19 cellular contexts compared by ENCODE assay signal in genomic region chr6:47416396-47417345, GRCh38.
DNase-seq lines count a peak whose midpoint lies in the region; ATAC-seq and TF ChIP-seq lines count a peak whose summit lies in the region.
"Had no signal": no experiment of that assay in that cellular context is flagged by ENCODE, and none has a peak within 500 bp of the region (broad histone marks: within the 10 kb centered on the region; RNA-seq: fewer than 3 reads in every experiment).

No MANE protein-coding gene starts in this region.

- no peak for TF ChIP-seq EP300 in gastroesophageal sphincter (IDR thresholded peaks at IDR 0.05)

- CTCF ChIA-PET in activated CD4-positive, alpha-beta T cell treated with anti-CD3 and anti-CD28 coated beads for 36 hours (lab: Charles Lee): interaction anchor here (0.7 to 2.1 kb wide), 4 partner anchors 12 to 364 kb away, joined by 3 to 8 read pairs (median 4); no protein-coding TSS in a partner anchor
- CTCF ChIA-PET in Calu3 (lab: Charles Lee): interaction anchor here (2.3 kb wide), 1 partner anchor 61 kb away, joined by 14 read pairs; the partner anchor contains the start of gene CD2AP

- no peaks in the 10 kb centered on the region for H3K9me3 Mint-ChIP-seq in activated CD4-positive, alpha-beta T cell treated with anti-CD3 and anti-CD28 coated beads for 36 hours (ENCODE audit: low read depth)
- H3K9me3 Mint-ChIP-seq in activated naive CD8-positive, alpha-beta T cell (ENCODE audit: low read depth): no peaks in the 10 kb centered on the region
- no peaks in the 10 kb centered on the region for H3K9me3 Mint-ChIP-seq in activated naive CD8-positive, alpha-beta T cell treated with anti-CD3 and anti-CD28 coated beads, Interleukin-2, amount 50 U/mL, for 24 hours
- H3K9me3 Mint-ChIP-seq in Calu3 (ENCODE audit: low read depth, unreplicated experiment): peaks cover 3% of the 10 kb centered on the region
- H3K9me3 Mint-ChIP-seq: CD4-positive, alpha-beta memory T cell had no signal

- 93 to 97% methylated on average over 4 of the region's 4 CpGs for WGBS in gastroesophageal sphincter (ENCODE audit: low coverage in 1 of 2), 2 donors

- no peak overlapping the region for H3K4me3 ChIP-seq in gastroesophageal sphincter
- H3K4me3 ChIP-seq: A549, GM12878, GM23248, HAP-1 had no signal

- H3K36me3 ChIP-seq in gastroesophageal sphincter: no peaks in the 10 kb centered on the region
- H3K36me3 ChIP-seq: HAP-1 had no signal

- H3K4me1 Mint-ChIP-seq in activated CD4-positive, alpha-beta T cell treated with anti-CD3 and anti-CD28 coated beads for 36 hours: peaks cover 14% of the 10 kb centered on the region
- peaks cover 16% of the 10 kb centered on the region for H3K4me1 Mint-ChIP-seq in activated naive CD8-positive, alpha-beta T cell (ENCODE audit: low read depth)
- peaks cover 18% of the 10 kb centered on the region for H3K4me1 Mint-ChIP-seq in activated naive CD8-positive, alpha-beta T cell treated with anti-CD3 and anti-CD28 coated beads, Interleukin-2, amount 50 U/mL, for 24 hours
- H3K4me1 Mint-ChIP-seq in Calu3 (ENCODE audit: low read depth, unreplicated experiment): peaks cover 66% of the 10 kb centered on the region

- H3K9me3 ChIP-seq in gastroesophageal sphincter: no peaks in the 10 kb centered on the region
- H3K9me3 ChIP-seq: A549, HAP-1 had no signal

- intact Hi-C loops in activated CD4-positive, alpha-beta T cell treated with anti-CD3 and anti-CD28 coated beads for 36 hours (cut with DNase I, micrococcal nuclease): no loop called here
- intact Hi-C loops in Calu3 (cut with micrococcal nuclease; ENCODE audit: unreplicated experiment): no loop called here

- no peaks in the 10 kb centered on the region for H3K27me3 Mint-ChIP-seq in activated CD4-positive, alpha-beta T cell treated with anti-CD3 and anti-CD28 coated beads for 36 hours
- no peaks in the 10 kb centered on the region for H3K27me3 Mint-ChIP-seq in activated naive CD8-positive, alpha-beta T cell
- H3K27me3 Mint-ChIP-seq in activated naive CD8-positive, alpha-beta T cell treated with anti-CD3 and anti-CD28 coated beads, Interleukin-2, amount 50 U/mL, for 24 hours: no peaks in the 10 kb centered on the region
- no peaks in the 10 kb centered on the region for H3K27me3 Mint-ChIP-seq in Calu3 (ENCODE audit: unreplicated experiment)
- H3K27me3 Mint-ChIP-seq: CD4-positive, alpha-beta memory T cell had no signal

- no peak overlapping the region for H3K27ac ChIP-seq in gastroesophageal sphincter
- H3K27ac ChIP-seq: C4-2B, GM23248 had no signal

- peaks cover 0 to 11% (median 0%) of the 10 kb centered on the region in 3 donors for H3K4me1 ChIP-seq in gastroesophageal sphincter

- no peak for DNase-seq in activated CD4-positive, alpha-beta T cell treated with anti-CD3 and anti-CD28 coated beads for 36 hours
- no peak for DNase-seq in activated CD4-positive, alpha-beta T cell treated with anti-CD3 and anti-CD28 coated beads for 1 hour
- DNase-seq in activated naive CD8-positive, alpha-beta T cell treated with anti-CD3 and anti-CD28 coated beads, Interleukin-2, amount 50 U/mL, for 24 hours: no peak
- DNase-seq in Calu3 (no peak), MV-4-11 (lab: John Stamatoyannopoulos, UW) (peak; percentile 38)
- DNase-seq: AML-193; CD4-positive, alpha-beta memory T cell; DMS 273 treated with DMSO at 0.1 percent for 48 hours; DMS53; DND-41; EL; GM23248 had no signal

- H3K4me3 Mint-ChIP-seq in activated CD4-positive, alpha-beta T cell treated with anti-CD3 and anti-CD28 coated beads for 36 hours: no peak overlapping the region
- no peak overlapping the region for H3K4me3 Mint-ChIP-seq in activated naive CD8-positive, alpha-beta T cell
- H3K4me3 Mint-ChIP-seq in activated naive CD8-positive, alpha-beta T cell treated with anti-CD3 and anti-CD28 coated beads, Interleukin-2, amount 50 U/mL, for 24 hours: no peak overlapping the region
- no peak overlapping the region for H3K4me3 Mint-ChIP-seq in Calu3 (ENCODE audit: low read depth, unreplicated experiment)

- no TSS peak for BruUV-seq in Calu3 (replicated peaks; lab: Mats Ljungman, UMichigan)

- TF ChIP-seq CTCF in Calu3 (IDR thresholded peaks at IDR 0.05; ENCODE audit: unreplicated experiment): no peak
- no peak for TF ChIP-seq CTCF in gastroesophageal sphincter (IDR thresholded peaks at IDR 0.05)

- no peaks in the 10 kb centered on the region for H3K27me3 ChIP-seq in gastroesophageal sphincter

- no peak for TF ChIP-seq POLR2A in gastroesophageal sphincter (IDR thresholded peaks at IDR 0.05)

- H3K36me3 Mint-ChIP-seq in activated CD4-positive, alpha-beta T cell treated with anti-CD3 and anti-CD28 coated beads for 36 hours (ENCODE audit: low read depth): no peaks in the 10 kb centered on the region
- no peaks in the 10 kb centered on the region for H3K36me3 Mint-ChIP-seq in activated naive CD8-positive, alpha-beta T cell
- no peaks in the 10 kb centered on the region for H3K36me3 Mint-ChIP-seq in activated naive CD8-positive, alpha-beta T cell treated with anti-CD3 and anti-CD28 coated beads, Interleukin-2, amount 50 U/mL, for 24 hours (ENCODE audit: low read depth)
- H3K36me3 Mint-ChIP-seq in Calu3 (ENCODE audit: insufficient read depth, unreplicated experiment): peaks cover 17% of the 10 kb centered on the region

- POLR2A ChIA-PET in activated CD4-positive, alpha-beta T cell treated with anti-CD3 and anti-CD28 coated beads for 36 hours (lab: Charles Lee): no interaction called here

- ATAC-seq in activated CD4-positive, alpha-beta T cell treated with anti-CD3 and anti-CD28 coated beads for 36 hours: no peak
- ATAC-seq in activated naive CD8-positive, alpha-beta T cell treated with anti-CD3 and anti-CD28 coated beads, Interleukin-2, amount 50 U/mL, for 24 hours: no peak
- ATAC-seq in gastroesophageal sphincter: no peak
- no peak for ATAC-seq in GM19035 (IDR thresholded peaks at IDR 0.05; ENCODE audit: unreplicated experiment)
- ATAC-seq: A549, GM12878 had no signal

- peak overlapping the region; percentile 21 for H3K27ac Mint-ChIP-seq in activated CD4-positive, alpha-beta T cell treated with anti-CD3 and anti-CD28 coated beads for 36 hours
- H3K27ac Mint-ChIP-seq in activated naive CD8-positive, alpha-beta T cell: peak overlapping the region; percentile 46
- H3K27ac Mint-ChIP-seq in activated naive CD8-positive, alpha-beta T cell treated with anti-CD3 and anti-CD28 coated beads, Interleukin-2, amount 50 U/mL, for 24 hours: no peak overlapping the region
- peak overlapping the region; percentile 72 for H3K27ac Mint-ChIP-seq in Calu3 (ENCODE audit: unreplicated experiment)
